Comparison of ENCODE assay signal across 17 cellular contexts in the genomic region with DNA sequence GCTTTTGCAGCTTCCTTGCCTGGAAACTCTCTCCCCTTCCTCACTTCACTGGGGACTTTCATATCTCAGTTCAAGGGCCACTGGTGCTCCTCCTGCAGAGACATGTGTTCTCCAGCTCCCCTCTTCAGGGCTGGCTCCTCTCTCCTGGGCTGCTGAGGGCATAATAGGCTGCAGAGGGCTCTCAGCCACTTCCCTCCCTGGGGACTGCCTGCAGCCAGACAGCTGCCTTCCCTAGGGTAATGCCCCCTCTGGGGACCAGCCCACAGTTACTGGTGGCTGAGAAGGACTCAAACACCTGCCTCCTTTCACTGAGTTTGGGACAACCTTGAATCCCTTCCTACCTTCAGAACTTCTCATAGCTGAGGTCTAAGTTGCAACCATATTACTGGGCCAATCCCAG.
DNase-seq lines count a peak whose midpoint lies in the region; ATAC-seq and TF ChIP-seq lines count a peak whose summit lies in the region.
"Had no signal": no experiment of that assay in that cellular context is flagged by ENCODE, and none has a peak within 500 bp of the region (broad histone marks: within the 10 kb centered on the region; RNA-seq: fewer than 3 reads in every experiment).

No MANE protein-coding gene starts in this region.

- H4K91ac ChIP-seq in trophoblast cell (ENCODE audit: low read depth, low read length): no peak overlapping the region

- no peaks in the 10 kb centered on the region for H3K79me1 ChIP-seq in trophoblast cell (ENCODE audit: low read length)

- H2BK5ac ChIP-seq in trophoblast cell (ENCODE audit: low read depth, low read length, poor library complexity): no peak overlapping the region

- H3K79me2 ChIP-seq in trophoblast cell (ENCODE audit: control insufficient read depth, insufficient read depth, low read length, poor library complexity): no peaks in the 10 kb centered on the region
- H3K79me2 ChIP-seq: hepatocyte had no signal

- no peak for TF ChIP-seq CTCF in psoas muscle (IDR thresholded peaks at IDR 0.05)

- H3K4me2 ChIP-seq in trophoblast cell (ENCODE audit: low read length): no peak overlapping the region
- H3K4me2 ChIP-seq: hepatocyte had no signal

- no peak overlapping the region for H3K4ac ChIP-seq in trophoblast cell (ENCODE audit: low read depth, low read length)

- no peak overlapping the region for H4K8ac ChIP-seq in trophoblast cell (ENCODE audit: low read depth, low read length)

- intact Hi-C loops in psoas muscle (cut with DNase I): no loop called here

- no peak overlapping the region for H2BK12ac ChIP-seq in trophoblast cell (ENCODE audit: low read length)

- H3K9me3 ChIP-seq in trophoblast cell (ENCODE audit: insufficient read depth, low read depth, low read length): peaks cover 1% of the 10 kb centered on the region
- no peaks in the 10 kb centered on the region for H3K9me3 ChIP-seq in psoas muscle

- no peak overlapping the region for H2AK5ac ChIP-seq in trophoblast cell (ENCODE audit: low read length)

- DNase-seq in NCI-H1436 (lab: John Stamatoyannopoulos, UW): peak; percentile 88
- DNase-seq in NCI-H82 (lab: John Stamatoyannopoulos, UW): peak; percentile 77
- DNase-seq in trophoblast cell: no peak
- no peak for DNase-seq in UCSD-AML1 (lab: John Stamatoyannopoulos, UW; ENCODE audit: unreplicated experiment)
- DNase-seq in activated T-cell treated with anti-CD3 and anti-CD28 coated beads for 4 hours: no peak
- DNase-seq in psoas muscle: no peak
- DNase-seq: activated CD4-positive, alpha-beta T cell treated with anti-CD3 and anti-CD28 coated beads, Interleukin-2, amount 10 ng/mL, durations not matched to agents 7 days and 5 days; activated naive CD4-positive, alpha-beta T cell treated with Interleukin-2 at 50 U/mL for 16 hours; anterior cingulate cortex; cerebellar nuclear complex; effector CD8-positive, alpha-beta T cell; kidney; nephron progenitor cell; tibial artery had no signal

- H3K4me1 ChIP-seq in trophoblast cell (ENCODE audit: control insufficient read depth in 1 of 2, insufficient read depth in 2 of 2, low read length in 2 of 2) (no peaks in the 10 kb centered on the region), psoas muscle (peaks cover 3% of the 10 kb centered on the region)
- H3K4me1 ChIP-seq: tibial artery had no signal

- H2BK120ac ChIP-seq in trophoblast cell (ENCODE audit: insufficient read depth, low read length, poor library complexity): no peak overlapping the region

- no peak overlapping the region for H3K18ac ChIP-seq in trophoblast cell (ENCODE audit: low read length)

- H3K27ac ChIP-seq in trophoblast cell (ENCODE audit: low read depth, low read length): no peak overlapping the region
- no peak overlapping the region for H3K27ac ChIP-seq in psoas muscle
- H3K27ac ChIP-seq: hepatocyte, tibial artery had no signal

- peak overlapping the region; percentile 1 for H3K9ac ChIP-seq in trophoblast cell (ENCODE audit: low read length)

- peak; percentile 42 for ATAC-seq in GM18907 (IDR thresholded peaks at IDR 0.05; ENCODE audit: unreplicated experiment)
- ATAC-seq in psoas muscle: no peak
- ATAC-seq: SK-N-SH treated with all-trans-retinoic acid at 6 μM for 48 hours had no signal

- H3K36me3 ChIP-seq in trophoblast cell (ENCODE audit: control insufficient read depth in 1 of 2, insufficient read depth in 2 of 2, low read length in 2 of 2) (no peaks in the 10 kb centered on the region), psoas muscle (ENCODE audit: insufficient read depth in 1 of 2, low read depth in 1 of 2) (no peaks in the 10 kb centered on the region)
- H3K36me3 ChIP-seq: tibial artery had no signal

- no peak overlapping the region for H3K4me3 ChIP-seq in trophoblast cell (ENCODE audit: low read depth, low read length)
- H3K4me3 ChIP-seq in psoas muscle: no peak overlapping the region
- H3K4me3 ChIP-seq: hepatocyte, tibial artery had no signal

- H3K27me3 ChIP-seq in trophoblast cell (ENCODE audit: insufficient read depth, low read length): no peaks in the 10 kb centered on the region
- peaks cover 0 to 3% (median 0%) of the 10 kb centered on the region in 3 donors for H3K27me3 ChIP-seq in psoas muscle (ENCODE audit: insufficient read depth in 3 of 3, low read length in 2 of 3)
- H3K27me3 ChIP-seq: hepatocyte had no signal

- H3K14ac ChIP-seq in trophoblast cell (ENCODE audit: low read length): no peak overlapping the region

- H2AFZ ChIP-seq in trophoblast cell (ENCODE audit: insufficient read depth, low read length, poor library complexity): no peak overlapping the region
- H2AFZ ChIP-seq: hepatocyte had no signal

- no peak overlapping the region for H3K23ac ChIP-seq in trophoblast cell (ENCODE audit: low read length)

- no peak overlapping the region for H4K12ac ChIP-seq in trophoblast cell (ENCODE audit: low read depth, low read length)

Comparison
In these comparisons a context has a peak if more than half of its experiments do, and no peak if none do; other contexts are left out.
1. DNase-seq: peak in NCI-H1436 (single experiment) and NCI-H82 (single experiment); none in trophoblast cell (0 of 2), UCSD-AML1 (single experiment), activated T-cell treated with anti-CD3 and anti-CD28 coated beads for 4 hours (single experiment) and psoas muscle (0 of 2).